Comparison of ENCODE assay signal across 1 cellular context in genomic region chr3:186806173-186807055, GRCh38.
TF ChIP-seq lines count a peak whose summit lies in the region.

TSS of gene RFC4 (minus strand) at chr3:186806482. CDS start at chr3:186804713, 1,769 bp downstream.

TF ChIP-seq in GM12878, 131 proteins besides CTCF, POLR2A, EP300 and RAD21 (continued from another document and continues in another):
- TF ChIP-seq ZBTB4 (CRISPR knock-in tag; IDR thresholded peaks at IDR 0.05) (no peak), ASH2L (IDR thresholded peaks at IDR 0.05; ENCODE audit: borderline replicate concordance, low read depth) (0 out of 2 replicates have a peak, but pooled peaks have one; percentile 37), IRF5 (IDR thresholded peaks at IDR 0.05; ENCODE audit: borderline replicate concordance) (no peak), MYB (IDR thresholded peaks at IDR 0.05; ENCODE audit: borderline replicate concordance, low read depth, low read length) (no peak), ATF2 (IDR thresholded peaks at IDR 0.05; ENCODE audit: low read length) (no peak), STAT1 (conservative IDR thresholded peaks at IDR 0.05) (0 out of 2 replicates have a peak, but pooled peaks have one; percentile 19), RB1 (IDR thresholded peaks at IDR 0.05; ENCODE audit: borderline replicate concordance) (peak; percentile 99), SUZ12 (IDR thresholded peaks at IDR 0.05; ENCODE audit: unreplicated experiment) (no peak), BCLAF1 (IDR thresholded peaks at IDR 0.05) (no peak), RELA (IDR thresholded peaks at IDR 0.05; ENCODE audit: borderline replicate concordance, partially characterized antibody) (peak; percentile 34), JUNB (IDR thresholded peaks at IDR 0.05) (no peak), PKNOX1 (IDR thresholded peaks at IDR 0.05) (peak; percentile 8; the same call in 1 of the 2 replicates), MLLT1 (IDR thresholded peaks at IDR 0.05) (0 out of 2 replicates have a peak, but pooled peaks have one; percentile 25), TAF1 (IDR thresholded peaks at IDR 0.05; ENCODE audit: borderline replicate concordance, low read depth, low read length) (peak; percentile 72; the same call in 1 of the 2 replicates), BRCA1 (IDR thresholded peaks at IDR 0.05; ENCODE audit: low read depth, low read length) (no peak), BHLHE40 (IDR thresholded peaks at IDR 0.05; ENCODE audit: borderline replicate concordance in 1 of 2, low read depth in 2 of 2, low read length in 1 of 2) (peak in 1 of 2 experiments; percentile 60; a peak in 1 of 4 replicates), CUX1 (IDR thresholded peaks at IDR 0.05; ENCODE audit: insufficient replicate concordance, low read depth, low read length) (no peak), WRNIP1 (IDR thresholded peaks at IDR 0.05; ENCODE audit: borderline replicate concordance, low read depth, low read length) (no peak), SKIL (IDR thresholded peaks at IDR 0.05; ENCODE audit: low read depth, poor library complexity, severe bottlenecking) (no peak), RELB (IDR thresholded peaks at IDR 0.05; ENCODE audit: low read depth) (peak; percentile 86; the same call in 1 of the 2 replicates), PAX5 (IDR thresholded peaks at IDR 0.05; ENCODE audit: borderline replicate concordance, low read depth, low read length) (0 out of 2 replicates have a peak, but pooled peaks have one; percentile 30), KAT2A (conservative IDR thresholded peaks at IDR 0.05; ENCODE audit: control insufficient read depth, low read depth, low read length) (no peak), BACH1 (IDR thresholded peaks at IDR 0.05; ENCODE audit: borderline replicate concordance) (no peak), ZNF24 (IDR thresholded peaks at IDR 0.05) (no peak)
